In genomic region chr5:57382665-57383064, GRCh38 we compare ENCODE assay signal across 21 cellular contexts.
DNase-seq lines count a peak whose midpoint lies in the region; ATAC-seq and TF ChIP-seq lines count a peak whose summit lies in the region.
"Had no signal": no experiment of that assay in that cellular context is flagged by ENCODE, and none has a peak within 500 bp of the region (broad histone marks: within the 10 kb centered on the region; RNA-seq: fewer than 3 reads in every experiment).

No MANE protein-coding gene starts in this region.

- CTCF ChIA-PET in MCF 10A (lab: Yijun Ruan, JAX), result interaction anchor here (0.6 to 2.9 kb wide), 2 partner anchors 84 to 85 kb away, joined by 4 to 9 read pairs; no protein-coding TSS in a partner anchor

- DNase-seq in HFFc6 (no peak), T-helper 17 cell (no peak), iris pigment epithelial cell (ENCODE audit: low read depth) (peak; percentile 9), MCF 10A (ENCODE audit: unreplicated experiment) (no peak), DMS153 treated with DMSO at 0.1 percent for 48 hours (lab: John Stamatoyannopoulos, UW; ENCODE audit: unreplicated experiment) (no peak), lower leg skin (ENCODE audit: low spot score in 2 of 2) (no peak)
- no peak for DNase-seq in activated T-cell treated with anti-CD3 and anti-CD28 coated beads, Interleukin-2, amount 50 U/mL, for 48 hours
- DNase-seq: body of pancreas; effector memory CD4-positive, alpha-beta T cell; esophagus squamous epithelium; H9; NCI-H146; NCI-H524 treated with DMSO at 0.1 percent for 48 hours; Right ventricle myocardium superior had no signal

- H3K9me3 Mint-ChIP-seq in HFFc6, result no peaks in the 10 kb centered on the region
- H3K9me3 Mint-ChIP-seq in MCF 10A (ENCODE audit: unreplicated experiment), result no peaks in the 10 kb centered on the region
- H3K9me3 Mint-ChIP-seq: activated naive CD8-positive, alpha-beta T cell treated with anti-CD3 and anti-CD28 coated beads for 36 hours; H9; memory B cell; natural killer cell treated with Interleukin-12 subunit alpha and Interleukin-12 subunit beta and Interleukin-15 and Interleukin-18, amount 100 ng/mL, for 72 hours; type B pancreatic cell had no signal

- H3K4me3 Mint-ChIP-seq in HFFc6, result peak overlapping the region; percentile 69; the same call in 1 of the 2 replicates
- H3K4me3 Mint-ChIP-seq in T-helper 17 cell, result no peak overlapping the region
- H3K4me3 Mint-ChIP-seq in MCF 10A (ENCODE audit: unreplicated experiment), result no peak overlapping the region
- H3K4me3 Mint-ChIP-seq: activated naive CD8-positive, alpha-beta T cell treated with anti-CD3 and anti-CD28 coated beads for 36 hours; H9; memory B cell; natural killer cell treated with Interleukin-12 subunit alpha and Interleukin-12 subunit beta and Interleukin-15 and Interleukin-18, amount 100 ng/mL, for 72 hours; type B pancreatic cell had no signal

- no peaks in the 10 kb centered on the region for H3K27me3 ChIP-seq in ACC112 (ENCODE audit: insufficient read depth, low read length)
- H3K27me3 ChIP-seq: BLaER1 treated with 17β-estradiol and CSF1 and Interleukin-3, amounts not matched to agents 10 nM and 100 nM; body of pancreas; esophagus squamous epithelium had no signal

- no peaks in the 10 kb centered on the region for H3K36me3 Mint-ChIP-seq in HFFc6 (ENCODE audit: low read depth)
- no peaks in the 10 kb centered on the region for H3K36me3 Mint-ChIP-seq in T-helper 17 cell (ENCODE audit: low read depth)
- H3K36me3 Mint-ChIP-seq in MCF 10A (ENCODE audit: insufficient read depth, unreplicated experiment), result no peaks in the 10 kb centered on the region
- H3K36me3 Mint-ChIP-seq: activated naive CD8-positive, alpha-beta T cell treated with anti-CD3 and anti-CD28 coated beads for 36 hours; memory B cell; natural killer cell treated with Interleukin-12 subunit alpha and Interleukin-12 subunit beta and Interleukin-15 and Interleukin-18, amount 100 ng/mL, for 72 hours; type B pancreatic cell had no signal

- TF ChIP-seq CTCF in HFFc6 (IDR thresholded peaks at IDR 0.05) (no peak), MCF 10A (IDR thresholded peaks at IDR 0.05; ENCODE audit: unreplicated experiment) (no peak), lower leg skin (IDR thresholded peaks at IDR 0.05) (no peak)

- H3K36me3 ChIP-seq in ACC112 (ENCODE audit: insufficient read depth, low read length), result no peaks in the 10 kb centered on the region
- H3K36me3 ChIP-seq: BLaER1 treated with 17β-estradiol and CSF1 and Interleukin-3, amounts not matched to agents 10 nM and 100 nM; esophagus squamous epithelium had no signal

- H3K4me1 Mint-ChIP-seq in HFFc6 (ENCODE audit: low read depth) (peaks cover 34% of the 10 kb centered on the region), T-helper 17 cell (peaks cover 11% of the 10 kb centered on the region), MCF 10A (ENCODE audit: insufficient read depth, unreplicated experiment) (peaks cover 12% of the 10 kb centered on the region)
- H3K4me1 Mint-ChIP-seq: memory B cell had no signal

- intact Hi-C loops in MCF 10A (cut with micrococcal nuclease) (loop anchor here (2.0 to 5.0 kb wide), 2 partner anchors 50 to 110 kb away; no protein-coding TSS in a partner anchor), lower leg skin (cut with DNase I; ENCODE audit: low total_unique reads) (no loop called here)

- WGBS in lower leg skin, 2 donors, result 82 to 89% methylated on average over 2 of the region's 2 CpGs

- ATAC-seq in T-helper 17 cell, result no peak
- ATAC-seq: body of pancreas; natural killer cell treated with Interleukin-12 subunit alpha and Interleukin-12 subunit beta and Interleukin-15 and Interleukin-18, amount 100 ng/mL, for 72 hours had no signal

- no peak for TF ChIP-seq POLR2A in lower leg skin (IDR thresholded peaks at IDR 0.05)

- peaks cover 2% of the 10 kb centered on the region; the same call in 1 of the 2 replicates for H3K27me3 Mint-ChIP-seq in HFFc6 (ENCODE audit: insufficient read depth)
- H3K27me3 Mint-ChIP-seq in T-helper 17 cell, result no peaks in the 10 kb centered on the region
- H3K27me3 Mint-ChIP-seq in MCF 10A (ENCODE audit: insufficient read depth, unreplicated experiment), result no peaks in the 10 kb centered on the region
- H3K27me3 Mint-ChIP-seq: natural killer cell treated with Interleukin-12 subunit alpha and Interleukin-12 subunit beta and Interleukin-15 and Interleukin-18, amount 100 ng/mL, for 72 hours; type B pancreatic cell had no signal

- peaks cover 9% of the 10 kb centered on the region for H3K4me1 ChIP-seq in ACC112 (ENCODE audit: control insufficient read depth, insufficient read depth, low read length, unreplicated experiment)
- H3K4me1 ChIP-seq: BLaER1 treated with 17β-estradiol and CSF1 and Interleukin-3, amounts not matched to agents 10 nM and 100 nM; body of pancreas; parathyroid adenoma had no signal

- H2AFZ ChIP-seq in ACC112 (ENCODE audit: low read length, unreplicated experiment), result no peak overlapping the region
- H2AFZ ChIP-seq: parathyroid adenoma had no signal

- peak overlapping the region; percentile 90 for H3K27ac Mint-ChIP-seq in HFFc6
- peak overlapping the region; percentile 16 for H3K27ac Mint-ChIP-seq in T-helper 17 cell
- H3K27ac Mint-ChIP-seq in MCF 10A (ENCODE audit: low read depth, unreplicated experiment), result no peak overlapping the region
- H3K27ac Mint-ChIP-seq: activated naive CD8-positive, alpha-beta T cell treated with anti-CD3 and anti-CD28 coated beads for 36 hours; memory B cell; natural killer cell treated with Interleukin-12 subunit alpha and Interleukin-12 subunit beta and Interleukin-15 and Interleukin-18, amount 100 ng/mL, for 72 hours; type B pancreatic cell had no signal

- H3K4me3 ChIP-seq in ACC112 (ENCODE audit: low read depth, low read length) (peak overlapping the region; percentile 5; the same call in 1 of the 2 replicates), lower leg skin (ENCODE audit: low read depth, poor library complexity, severe bottlenecking) (no peak overlapping the region)
- H3K4me3 ChIP-seq: BLaER1 treated with 17β-estradiol and CSF1 and Interleukin-3, amounts not matched to agents 10 nM and 100 nM; body of pancreas; esophagus squamous epithelium had no signal

- peak overlapping the region; percentile 89 for H3K27ac ChIP-seq in ACC112 (ENCODE audit: low read depth, low read length)
- H3K27ac ChIP-seq: BLaER1 treated with 17β-estradiol and CSF1 and Interleukin-3, amounts not matched to agents 10 nM and 100 nM; body of pancreas; esophagus squamous epithelium; parathyroid adenoma had no signal

- no TSS peak for BruUV-seq in MCF 10A (replicated peaks; lab: Mats Ljungman, UMichigan)

- no peaks in the 10 kb centered on the region for H3K9me3 ChIP-seq in T-helper 17 cell (ENCODE audit: control insufficient read depth, low read length, poor library complexity, severe bottlenecking)
- H3K9me3 ChIP-seq: body of pancreas, esophagus squamous epithelium had no signal

- no peaks in the 10 kb centered on the region for H3K79me2 ChIP-seq in ACC112 (ENCODE audit: control insufficient read depth, insufficient read depth, low read length, unreplicated experiment)
- H3K79me2 ChIP-seq: parathyroid adenoma had no signal

- POLR2A ChIA-PET in MCF 10A (lab: Yijun Ruan, JAX), result interaction anchor here (0.6 to 1.9 kb wide), 3 partner anchors 13 to 112 kb away, joined by 3 to 6 read pairs (median 5); no protein-coding TSS in a partner anchor
